In genomic region chr6:8085053-8085511, GRCh38 we compare ENCODE assay signal across 8 cellular contexts. TPM values are rescaled to one million over a fixed set of nuclear protein-coding genes. Genes with fewer than 3 reads are reported as not detected.
DNase-seq lines count a peak whose midpoint lies in the region; ATAC-seq and TF ChIP-seq lines count a peak whose summit lies in the region.
"Had no signal": no experiment of that assay in that cellular context is flagged by ENCODE, and none has a peak within 500 bp of the region (broad histone marks: within the 10 kb centered on the region; RNA-seq: fewer than 3 reads in every experiment).

No MANE protein-coding gene starts in this region.

- H3K4me1 Mint-ChIP-seq in CD4-positive, alpha-beta memory T cell: peaks cover 0 to 7% (median 3%) of the 10 kb centered on the region in 4 donors

- no peak overlapping the region for H3K27ac Mint-ChIP-seq in CD4-positive, alpha-beta memory T cell

- CTCF ChIA-PET in CD4-positive, alpha-beta memory T cell (lab: Charles Lee; ENCODE audit: partially characterized antibody): no interaction called here

- H3K9me3 ChIP-seq in thoracic aorta: no peaks in the 10 kb centered on the region
- H3K9me3 ChIP-seq in CD4-positive, alpha-beta memory T cell (ENCODE audit: control insufficient read depth in 1 of 2, low read length in 2 of 2): no peaks in the 10 kb centered on the region

- H3K27ac ChIP-seq in foreskin keratinocyte (peak overlapping the region; percentile 46), thoracic aorta (peak overlapping the region; percentile 71 to 79)
- H3K27ac ChIP-seq in CD4-positive, alpha-beta memory T cell (ENCODE audit: low read depth, low read length): no peak overlapping the region

- ATAC-seq in SK-N-SH treated with all-trans-retinoic acid at 6 μM for 48 hours (peak; percentile 81), foreskin keratinocyte (peak; percentile 78), thoracic aorta (ENCODE audit: insufficient number of reproducible peaks, low FRiP score, low read depth) (peak; percentile 58)

- no peaks in the 10 kb centered on the region for H3K27me3 ChIP-seq in foreskin keratinocyte
- H3K27me3 ChIP-seq in thoracic aorta (replicated peaks; ENCODE audit: insufficient read depth): no peaks in the 10 kb centered on the region
- no peaks in the 10 kb centered on the region for H3K27me3 ChIP-seq in CD4-positive, alpha-beta memory T cell (ENCODE audit: insufficient read depth, low read length)

- peaks cover 46 to 54% of the 10 kb centered on the region in 2 donors for H3K36me3 Mint-ChIP-seq in CD4-positive, alpha-beta memory T cell

- no peak for TF ChIP-seq CTCF in foreskin keratinocyte (conservative IDR thresholded peaks at IDR 0.05)
- no peak for TF ChIP-seq CTCF in thoracic aorta (IDR thresholded peaks at IDR 0.05)

- no peaks in the 10 kb centered on the region for H3K27me3 Mint-ChIP-seq in CD4-positive, alpha-beta memory T cell

- H3K9me3 Mint-ChIP-seq in CD4-positive, alpha-beta memory T cell: peaks cover 0 to 3% (median 0%) of the 10 kb centered on the region in 8 donors

- POLR2A ChIA-PET in CD4-positive, alpha-beta memory T cell (lab: Charles Lee; ENCODE audit: partially characterized antibody): no interaction called here

- DNase-seq in HK-2 (ENCODE audit: unreplicated experiment) (peak; percentile 71), foreskin keratinocyte (peak; percentile 75 to 88), thoracic aorta (ENCODE audit: low spot score) (no peak), activated gamma-delta T cell treated with Interleukin-2 at 50 U/mL for 16 hours (no peak)
- no peak for DNase-seq in CD4-positive, alpha-beta memory T cell
- no peak for DNase-seq in activated CD4-positive, alpha-beta T cell treated with anti-CD3 and anti-CD28 coated beads, Interleukin-2, amount 50 U/mL, for 48 hours
- DNase-seq: activated naive CD4-positive, alpha-beta T cell treated with anti-CD3 and anti-CD28 coated beads, Interleukin-2, amount 50 U/mL, for 16 hours had no signal

- peaks cover 6% of the 10 kb centered on the region for H3K36me3 ChIP-seq in thoracic aorta
- H3K36me3 ChIP-seq in CD4-positive, alpha-beta memory T cell (ENCODE audit: insufficient read depth, low read length): peaks cover 15% of the 10 kb centered on the region

- peaks cover 32% of the 10 kb centered on the region for H3K4me1 ChIP-seq in foreskin keratinocyte
- H3K4me1 ChIP-seq in thoracic aorta (ENCODE audit: control insufficient read depth in 1 of 2, low read depth in 2 of 2): peaks cover 36 to 67% of the 10 kb centered on the region in 2 donors
- no peaks in the 10 kb centered on the region for H3K4me1 ChIP-seq in CD4-positive, alpha-beta memory T cell (ENCODE audit: insufficient read depth, low read length)

- H3K4me3 ChIP-seq in thoracic aorta: no peak overlapping the region
- H3K4me3 ChIP-seq in CD4-positive, alpha-beta memory T cell (ENCODE audit: low read length in 2 of 2): no peak overlapping the region

- no peak overlapping the region for H3K4me3 Mint-ChIP-seq in CD4-positive, alpha-beta memory T cell

- intact Hi-C loops in CD4-positive, alpha-beta memory T cell (cut with micrococcal nuclease): no loop called here

TF ChIP-seq in SK-N-SH treated with all-trans-retinoic acid at 6 μM for 48 hours, 23 proteins besides CTCF, POLR2A, EP300 and RAD21:
- no peak for TF ChIP-seq ZFP3 (CRISPR knock-in tag; IDR thresholded peaks at IDR 0.05)
- TF ChIP-seq ZFP30 (CRISPR knock-in tag; IDR thresholded peaks at IDR 0.05): no peak
- TF ChIP-seq ISL1 (CRISPR knock-in tag; IDR thresholded peaks at IDR 0.05): peak; percentile 12; the same call in 1 of the 2 replicates

RNA-seq across cellular contexts. Expression of gene EEF1E1, which starts 17.3 kb away (rescaled TPM):
- total RNA-seq in foreskin keratinocyte: 57.7 and 58.1 TPM in 2 replicates
- polyA plus RNA-seq in foreskin keratinocyte: 62.1 and 63.4 TPM in 2 replicates
- total RNA-seq in thoracic aorta: 10 to 100 TPM; 26.8 to 52.8 TPM
- total RNA-seq in CD4-positive, alpha-beta memory T cell: 10 to 100 TPM; 14.8 to 20.7 TPM
- 10 to 100 TPM; 52.8 to 82.7 TPM for polyA plus RNA-seq in CD4-positive, alpha-beta memory T cell

RNA-seq across cellular contexts. Expression of gene BLOC1S5, which starts 20.9 kb away (rescaled TPM):
- total RNA-seq in foreskin keratinocyte (11.5 TPM in 2 replicates), thoracic aorta (10 to 100 TPM in 1 of 2 donors, 1 to 10 TPM in 1; 9.1 to 12.6 TPM)
- 4.3 and 4.7 TPM in 2 replicates for polyA plus RNA-seq in foreskin keratinocyte
- total RNA-seq in CD4-positive, alpha-beta memory T cell: 10 to 100 TPM; 23.0 to 24.9 TPM
- polyA plus RNA-seq in CD4-positive, alpha-beta memory T cell: 10 to 100 TPM; 27.2 to 36.3 TPM

Comparison
In these comparisons a context has a peak if more than half of its experiments do, and no peak if none do; other contexts are left out.
1. DNase-seq: peak in HK-2 (single experiment) and foreskin keratinocyte (2 of 2); none in thoracic aorta (single experiment), activated gamma-delta T cell treated with Interleukin-2 at 50 U/mL for 16 hours (single experiment), CD4-positive, alpha-beta memory T cell (0 of 5) and activated CD4-positive, alpha-beta T cell treated with anti-CD3 and anti-CD28 coated beads, Interleukin-2, amount 50 U/mL, for 48 hours (0 of 2).
2. Peak in every context shown above with its lines, with median percentiles within 50 percentile points of each other: ATAC-seq.